ENCODE assay signal across 1 cellular context in the genomic region with DNA sequence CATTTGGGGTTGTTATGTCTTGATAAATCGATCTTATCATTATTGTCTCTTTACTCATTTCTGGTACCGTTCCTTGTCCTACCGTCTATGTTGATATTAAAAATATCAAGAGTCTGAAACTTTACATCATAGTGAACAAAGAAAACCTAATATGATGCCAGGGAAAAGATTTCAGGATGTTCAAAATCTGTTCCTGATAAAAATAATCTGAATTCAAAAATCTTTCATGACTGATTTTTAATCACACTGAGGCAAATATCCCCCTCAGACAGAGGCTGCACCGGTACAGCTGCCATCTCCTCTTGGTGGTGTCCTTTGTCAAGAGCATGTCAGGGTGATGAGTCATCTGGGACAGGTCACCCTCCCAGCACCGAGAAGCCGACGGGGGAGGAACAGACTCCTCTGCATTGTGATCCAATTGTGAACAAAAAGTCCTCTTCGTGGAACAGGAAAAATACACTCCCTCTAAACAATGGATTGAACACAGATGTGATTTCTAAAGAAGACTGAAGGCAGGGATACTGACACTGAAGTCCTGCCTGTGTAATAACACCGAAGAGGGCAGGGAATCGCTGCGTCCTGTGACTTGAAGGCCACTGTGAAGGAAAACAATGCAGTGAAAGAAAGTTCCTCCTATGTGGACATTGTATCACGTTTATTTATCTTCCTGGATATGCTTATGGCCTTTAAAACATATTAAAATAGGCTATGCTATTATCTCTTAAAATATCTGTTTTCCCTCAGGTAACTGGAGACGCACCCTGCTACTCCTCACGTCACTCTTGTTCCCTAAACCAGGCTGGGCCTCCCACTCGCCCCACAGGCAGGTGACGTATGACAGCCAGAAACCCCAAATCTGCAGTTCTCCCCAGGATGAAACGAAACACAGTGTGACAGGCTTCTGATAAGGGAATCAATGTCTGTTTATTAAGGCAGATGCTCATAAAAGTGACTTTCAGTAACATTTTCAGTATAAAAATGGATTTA.
TF ChIP-seq lines count a peak whose summit lies in the region.

No MANE protein-coding gene starts in this region.

TF ChIP-seq in K562, 482 proteins besides CTCF, POLR2A, EP300 and RAD21 (continues in another document):
- TF ChIP-seq, protein P1, sequence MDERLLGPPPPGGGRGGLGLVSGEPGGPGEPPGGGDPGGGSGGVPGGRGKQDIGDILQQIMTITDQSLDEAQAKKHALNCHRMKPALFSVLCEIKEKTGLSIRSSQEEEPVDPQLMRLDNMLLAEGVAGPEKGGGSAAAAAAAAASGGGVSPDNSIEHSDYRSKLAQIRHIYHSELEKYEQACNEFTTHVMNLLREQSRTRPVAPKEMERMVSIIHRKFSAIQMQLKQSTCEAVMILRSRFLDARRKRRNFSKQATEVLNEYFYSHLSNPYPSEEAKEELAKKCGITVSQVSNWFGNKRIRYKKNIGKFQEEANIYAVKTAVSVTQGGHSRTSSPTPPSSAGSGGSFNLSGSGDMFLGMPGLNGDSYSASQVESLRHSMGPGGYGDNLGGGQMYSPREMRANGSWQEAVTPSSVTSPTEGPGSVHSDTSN (CRISPR knock-in tag; IDR thresholded peaks at IDR 0.05; ENCODE audit: low read depth): peak; percentile 33; the same call in 1 of the 2 replicates
- TF ChIP-seq, protein P1 (tag; conservative IDR thresholded peaks at IDR 0.05; ENCODE audit: low read depth): peak; percentile 70
- no peak for TF ChIP-seq ZNF830 (CRISPR knock-in tag; IDR thresholded peaks at IDR 0.05)
- TF ChIP-seq ETV1 (tag; conservative IDR thresholded peaks at IDR 0.05; ENCODE audit: low read depth): 0 out of 2 replicates have a peak, but pooled peaks have one; percentile 24
- no peak for TF ChIP-seq ZNF354B (CRISPR knock-in tag; IDR thresholded peaks at IDR 0.05)
- TF ChIP-seq DMBX1 (CRISPR knock-in tag; IDR thresholded peaks at IDR 0.05; ENCODE audit: borderline replicate concordance): no peak
- no peak for TF ChIP-seq SRSF7 (optimal IDR thresholded peaks at IDR 0.05; ENCODE audit: low read depth, low read length)
- TF ChIP-seq NRF1 (conservative IDR thresholded peaks at IDR 0.05 in 1 of 2, IDR thresholded peaks at IDR 0.05 in 1 of 2): peak; percentile 33 to 41; a peak in 3 of 4 replicates
- no peak for TF ChIP-seq PTTG1 (tag; IDR thresholded peaks at IDR 0.05; ENCODE audit: low read depth)
- no peak for TF ChIP-seq NR3C1 (CRISPR knock-in tag; IDR thresholded peaks at IDR 0.05)
- TF ChIP-seq CXXC5 (CRISPR knock-in tag; IDR thresholded peaks at IDR 0.05): 0 out of 2 replicates have a peak, but pooled peaks have one; percentile 35
- TF ChIP-seq SP2 (IDR thresholded peaks at IDR 0.05; ENCODE audit: extremely low read depth, low read depth, low read length, poor library complexity, severe bottlenecking): no peak
- TF ChIP-seq GATAD2A (IDR thresholded peaks at IDR 0.05): no peak
- TF ChIP-seq NCOA1 (IDR thresholded peaks at IDR 0.05; ENCODE audit: low read depth): no peak
- TF ChIP-seq, protein P2, sequence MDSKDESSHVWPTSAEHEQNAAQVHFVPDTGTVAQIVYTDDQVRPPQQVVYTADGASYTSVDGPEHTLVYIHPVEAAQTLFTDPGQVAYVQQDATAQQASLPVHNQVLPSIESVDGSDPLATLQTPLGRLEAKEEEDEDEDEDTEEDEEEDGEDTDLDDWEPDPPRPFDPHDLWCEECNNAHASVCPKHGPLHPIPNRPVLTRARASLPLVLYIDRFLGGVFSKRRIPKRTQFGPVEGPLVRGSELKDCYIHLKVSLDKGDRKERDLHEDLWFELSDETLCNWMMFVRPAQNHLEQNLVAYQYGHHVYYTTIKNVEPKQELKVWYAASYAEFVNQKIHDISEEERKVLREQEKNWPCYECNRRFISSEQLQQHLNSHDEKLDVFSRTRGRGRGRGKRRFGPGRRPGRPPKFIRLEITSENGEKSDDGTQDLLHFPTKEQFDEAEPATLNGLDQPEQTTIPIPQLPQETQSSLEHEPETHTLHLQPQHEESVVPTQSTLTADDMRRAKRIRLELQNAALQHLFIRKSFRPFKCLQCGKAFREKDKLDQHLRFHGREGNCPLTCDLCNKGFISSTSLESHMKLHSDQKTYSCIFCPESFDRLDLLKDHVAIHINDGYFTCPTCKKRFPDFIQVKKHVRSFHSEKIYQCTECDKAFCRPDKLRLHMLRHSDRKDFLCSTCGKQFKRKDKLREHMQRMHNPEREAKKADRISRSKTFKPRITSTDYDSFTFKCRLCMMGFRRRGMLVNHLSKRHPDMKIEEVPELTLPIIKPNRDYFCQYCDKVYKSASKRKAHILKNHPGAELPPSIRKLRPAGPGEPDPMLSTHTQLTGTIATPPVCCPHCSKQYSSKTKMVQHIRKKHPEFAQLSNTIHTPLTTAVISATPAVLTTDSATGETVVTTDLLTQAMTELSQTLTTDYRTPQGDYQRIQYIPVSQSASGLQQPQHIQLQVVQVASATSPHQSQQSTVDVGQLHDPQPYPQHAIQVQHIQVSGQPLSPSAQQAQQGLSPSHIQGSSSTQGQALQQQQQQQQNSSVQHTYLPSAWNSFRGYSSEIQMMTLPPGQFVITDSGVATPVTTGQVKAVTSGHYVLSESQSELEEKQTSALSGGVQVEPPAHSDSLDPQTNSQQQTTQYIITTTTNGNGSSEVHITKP (IDR thresholded peaks at IDR 0.05; ENCODE audit: partially characterized antibody): peak; percentile 84
- TF ChIP-seq, protein P3, sequence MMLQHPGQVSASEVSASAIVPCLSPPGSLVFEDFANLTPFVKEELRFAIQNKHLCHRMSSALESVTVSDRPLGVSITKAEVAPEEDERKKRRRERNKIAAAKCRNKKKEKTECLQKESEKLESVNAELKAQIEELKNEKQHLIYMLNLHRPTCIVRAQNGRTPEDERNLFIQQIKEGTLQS (IDR thresholded peaks at IDR 0.05): peak; percentile 99
- TF ChIP-seq, protein P3 (CRISPR knock-in tag; conservative IDR thresholded peaks at IDR 0.05): peak; percentile 95
- TF ChIP-seq ARID1B (IDR thresholded peaks at IDR 0.05): peak; percentile 82
- no peak for TF ChIP-seq ATF1 (CRISPR knock-in tag; IDR thresholded peaks at IDR 0.05)
- TF ChIP-seq ATF1 (tag; IDR thresholded peaks at IDR 0.05): peak; percentile 70
- TF ChIP-seq TAL1 (IDR thresholded peaks at IDR 0.05): peak; percentile 18; the same call in 1 of the 2 replicates
- TF ChIP-seq NR2C2 (CRISPR knock-in tag; IDR thresholded peaks at IDR 0.05): no peak
- peak; percentile 47 for TF ChIP-seq NR2C2 (tag; IDR thresholded peaks at IDR 0.05)
- 0 out of 2 replicates have a peak, but pooled peaks have one; percentile 17 for TF ChIP-seq KAT7 (CRISPR knock-in tag; IDR thresholded peaks at IDR 0.05; ENCODE audit: borderline replicate concordance)
- TF ChIP-seq CREM (IDR thresholded peaks at IDR 0.05; ENCODE audit: low read depth): peak; percentile 71
- peak; percentile 58 for TF ChIP-seq BRD9 (IDR thresholded peaks at IDR 0.05; ENCODE audit: low read depth, partially characterized antibody)
- TF ChIP-seq GTF2E2 (tag; IDR thresholded peaks at IDR 0.05): no peak
- no peak for TF ChIP-seq CCAR2 (IDR thresholded peaks at IDR 0.05; ENCODE audit: low read depth, low read length)
- TF ChIP-seq FOXK2 (conservative IDR thresholded peaks at IDR 0.05 in 1 of 2, IDR thresholded peaks at IDR 0.05 in 1 of 2; ENCODE audit: low read depth in 2 of 2): peak in 1 of 2 experiments; percentile 50; a peak in 2 of 4 replicates
- peak; percentile 58 for TF ChIP-seq L3MBTL2 (IDR thresholded peaks at IDR 0.05)
- peak; percentile 17; the same call in 1 of the 2 replicates for TF ChIP-seq ZNF764 (CRISPR knock-in tag; IDR thresholded peaks at IDR 0.05; ENCODE audit: low read depth)
- peak in 1 of 2 experiments; percentile 39; a peak in 2 of 4 replicates for TF ChIP-seq HDAC1 (IDR thresholded peaks at IDR 0.05)
- TF ChIP-seq SMAD4 (CRISPR knock-in tag; conservative IDR thresholded peaks at IDR 0.05): peak; percentile 55; the same call in 1 of the 2 replicates
- TF ChIP-seq, protein P4, sequence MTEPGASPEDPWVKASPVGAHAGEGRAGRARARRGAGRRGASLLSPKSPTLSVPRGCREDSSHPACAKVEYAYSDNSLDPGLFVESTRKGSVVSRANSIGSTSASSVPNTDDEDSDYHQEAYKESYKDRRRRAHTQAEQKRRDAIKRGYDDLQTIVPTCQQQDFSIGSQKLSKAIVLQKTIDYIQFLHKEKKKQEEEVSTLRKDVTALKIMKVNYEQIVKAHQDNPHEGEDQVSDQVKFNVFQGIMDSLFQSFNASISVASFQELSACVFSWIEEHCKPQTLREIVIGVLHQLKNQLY (CRISPR knock-in tag; conservative IDR thresholded peaks at IDR 0.05): no peak
- peak; percentile 68 for TF ChIP-seq EGR1 (conservative IDR thresholded peaks at IDR 0.05)
- 0 out of 2 replicates have a peak, but pooled peaks have one; percentile 15 for TF ChIP-seq MXI1 (IDR thresholded peaks at IDR 0.05; ENCODE audit: low read depth, low read length)
- peak; percentile 93 for TF ChIP-seq SMARCA4 (IDR thresholded peaks at IDR 0.05)
- TF ChIP-seq FOSL1 (tag; conservative IDR thresholded peaks at IDR 0.05): peak; percentile 99
- no peak for TF ChIP-seq U2AF1 (optimal IDR thresholded peaks at IDR 0.05; ENCODE audit: low read depth, low read length)
- TF ChIP-seq, protein P5, sequence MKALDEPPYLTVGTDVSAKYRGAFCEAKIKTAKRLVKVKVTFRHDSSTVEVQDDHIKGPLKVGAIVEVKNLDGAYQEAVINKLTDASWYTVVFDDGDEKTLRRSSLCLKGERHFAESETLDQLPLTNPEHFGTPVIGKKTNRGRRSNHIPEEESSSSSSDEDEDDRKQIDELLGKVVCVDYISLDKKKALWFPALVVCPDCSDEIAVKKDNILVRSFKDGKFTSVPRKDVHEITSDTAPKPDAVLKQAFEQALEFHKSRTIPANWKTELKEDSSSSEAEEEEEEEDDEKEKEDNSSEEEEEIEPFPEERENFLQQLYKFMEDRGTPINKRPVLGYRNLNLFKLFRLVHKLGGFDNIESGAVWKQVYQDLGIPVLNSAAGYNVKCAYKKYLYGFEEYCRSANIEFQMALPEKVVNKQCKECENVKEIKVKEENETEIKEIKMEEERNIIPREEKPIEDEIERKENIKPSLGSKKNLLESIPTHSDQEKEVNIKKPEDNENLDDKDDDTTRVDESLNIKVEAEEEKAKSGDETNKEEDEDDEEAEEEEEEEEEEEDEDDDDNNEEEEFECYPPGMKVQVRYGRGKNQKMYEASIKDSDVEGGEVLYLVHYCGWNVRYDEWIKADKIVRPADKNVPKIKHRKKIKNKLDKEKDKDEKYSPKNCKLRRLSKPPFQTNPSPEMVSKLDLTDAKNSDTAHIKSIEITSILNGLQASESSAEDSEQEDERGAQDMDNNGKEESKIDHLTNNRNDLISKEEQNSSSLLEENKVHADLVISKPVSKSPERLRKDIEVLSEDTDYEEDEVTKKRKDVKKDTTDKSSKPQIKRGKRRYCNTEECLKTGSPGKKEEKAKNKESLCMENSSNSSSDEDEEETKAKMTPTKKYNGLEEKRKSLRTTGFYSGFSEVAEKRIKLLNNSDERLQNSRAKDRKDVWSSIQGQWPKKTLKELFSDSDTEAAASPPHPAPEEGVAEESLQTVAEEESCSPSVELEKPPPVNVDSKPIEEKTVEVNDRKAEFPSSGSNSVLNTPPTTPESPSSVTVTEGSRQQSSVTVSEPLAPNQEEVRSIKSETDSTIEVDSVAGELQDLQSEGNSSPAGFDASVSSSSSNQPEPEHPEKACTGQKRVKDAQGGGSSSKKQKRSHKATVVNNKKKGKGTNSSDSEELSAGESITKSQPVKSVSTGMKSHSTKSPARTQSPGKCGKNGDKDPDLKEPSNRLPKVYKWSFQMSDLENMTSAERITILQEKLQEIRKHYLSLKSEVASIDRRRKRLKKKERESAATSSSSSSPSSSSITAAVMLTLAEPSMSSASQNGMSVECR (CRISPR knock-in tag; IDR thresholded peaks at IDR 0.05): no peak
- TF ChIP-seq ZNF347 (CRISPR knock-in tag; IDR thresholded peaks at IDR 0.05; ENCODE audit: low read depth): no peak
- TF ChIP-seq LEF1 (IDR thresholded peaks at IDR 0.05): peak; percentile 59; the same call in 1 of the 2 replicates
- TF ChIP-seq, protein P6, sequence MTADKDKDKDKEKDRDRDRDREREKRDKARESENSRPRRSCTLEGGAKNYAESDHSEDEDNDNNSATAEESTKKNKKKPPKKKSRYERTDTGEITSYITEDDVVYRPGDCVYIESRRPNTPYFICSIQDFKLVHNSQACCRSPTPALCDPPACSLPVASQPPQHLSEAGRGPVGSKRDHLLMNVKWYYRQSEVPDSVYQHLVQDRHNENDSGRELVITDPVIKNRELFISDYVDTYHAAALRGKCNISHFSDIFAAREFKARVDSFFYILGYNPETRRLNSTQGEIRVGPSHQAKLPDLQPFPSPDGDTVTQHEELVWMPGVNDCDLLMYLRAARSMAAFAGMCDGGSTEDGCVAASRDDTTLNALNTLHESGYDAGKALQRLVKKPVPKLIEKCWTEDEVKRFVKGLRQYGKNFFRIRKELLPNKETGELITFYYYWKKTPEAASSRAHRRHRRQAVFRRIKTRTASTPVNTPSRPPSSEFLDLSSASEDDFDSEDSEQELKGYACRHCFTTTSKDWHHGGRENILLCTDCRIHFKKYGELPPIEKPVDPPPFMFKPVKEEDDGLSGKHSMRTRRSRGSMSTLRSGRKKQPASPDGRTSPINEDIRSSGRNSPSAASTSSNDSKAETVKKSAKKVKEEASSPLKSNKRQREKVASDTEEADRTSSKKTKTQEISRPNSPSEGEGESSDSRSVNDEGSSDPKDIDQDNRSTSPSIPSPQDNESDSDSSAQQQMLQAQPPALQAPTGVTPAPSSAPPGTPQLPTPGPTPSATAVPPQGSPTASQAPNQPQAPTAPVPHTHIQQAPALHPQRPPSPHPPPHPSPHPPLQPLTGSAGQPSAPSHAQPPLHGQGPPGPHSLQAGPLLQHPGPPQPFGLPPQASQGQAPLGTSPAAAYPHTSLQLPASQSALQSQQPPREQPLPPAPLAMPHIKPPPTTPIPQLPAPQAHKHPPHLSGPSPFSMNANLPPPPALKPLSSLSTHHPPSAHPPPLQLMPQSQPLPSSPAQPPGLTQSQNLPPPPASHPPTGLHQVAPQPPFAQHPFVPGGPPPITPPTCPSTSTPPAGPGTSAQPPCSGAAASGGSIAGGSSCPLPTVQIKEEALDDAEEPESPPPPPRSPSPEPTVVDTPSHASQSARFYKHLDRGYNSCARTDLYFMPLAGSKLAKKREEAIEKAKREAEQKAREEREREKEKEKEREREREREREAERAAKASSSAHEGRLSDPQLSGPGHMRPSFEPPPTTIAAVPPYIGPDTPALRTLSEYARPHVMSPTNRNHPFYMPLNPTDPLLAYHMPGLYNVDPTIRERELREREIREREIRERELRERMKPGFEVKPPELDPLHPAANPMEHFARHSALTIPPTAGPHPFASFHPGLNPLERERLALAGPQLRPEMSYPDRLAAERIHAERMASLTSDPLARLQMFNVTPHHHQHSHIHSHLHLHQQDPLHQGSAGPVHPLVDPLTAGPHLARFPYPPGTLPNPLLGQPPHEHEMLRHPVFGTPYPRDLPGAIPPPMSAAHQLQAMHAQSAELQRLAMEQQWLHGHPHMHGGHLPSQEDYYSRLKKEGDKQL (CRISPR knock-in tag; IDR thresholded peaks at IDR 0.05; ENCODE audit: borderline replicate concordance): no peak
- peak; percentile 94 for TF ChIP-seq JUNB (CRISPR knock-in tag; conservative IDR thresholded peaks at IDR 0.05)
- TF ChIP-seq HDAC2 (IDR thresholded peaks at IDR 0.05): peak; percentile 65; the same call in 1 of the 2 replicates
